24 cellular contexts compared by ENCODE assay signal in genomic region chr4:85430226-85430625, GRCh38.
"Had no signal": no experiment of that assay in that cellular context is flagged by ENCODE, and none has a peak within 500 bp of the region (broad histone marks: within the 10 kb centered on the region; RNA-seq: fewer than 3 reads in every experiment).

No MANE protein-coding gene starts in this region.

- H3K36me3 ChIP-seq: Peyer's patch had no signal

- DNase-seq: MV-4-11, NCI-H1048, NCI-H1105, NCI-H1417, NCI-H1436 treated with DMSO at 0.1 percent for 48 hours, NCI-H1694, NCI-H187 treated with DMSO at 0.1 percent for 48 hours, NCI-H2081, NCI-H2107, NCI-H2227 treated with DMSO at 0.1 percent for 48 hours, NCI-H446, NCI-H510A, NCI-H524 treated with DMSO at 0.1 percent for 48 hours, NCI-H69, NCI-H774, Peyer's patch, SHP77 treated with DMSO at 0.1 percent for 48 hours, SJCRH30, T-helper 1 cell had no signal

- H3K9me3 ChIP-seq: Peyer's patch had no signal

- H3K4me3 Mint-ChIP-seq: IgD-negative memory B cell had no signal

- ATAC-seq: K562, Right ventricle myocardium inferior, SK-N-SH treated with all-trans-retinoic acid at 6 μM for 48 hours had no signal

- H3K36me3 Mint-ChIP-seq: IgD-negative memory B cell had no signal

- H3K27ac Mint-ChIP-seq: IgD-negative memory B cell had no signal

- H3K27me3 ChIP-seq: Peyer's patch, SJCRH30 had no signal

- H3K27me3 Mint-ChIP-seq: IgD-negative memory B cell had no signal

- H3K4me1 ChIP-seq: Peyer's patch, SJCRH30 had no signal

- H3K4me3 ChIP-seq: K562, Peyer's patch, SJCRH30 had no signal

- H3K27ac ChIP-seq: HL-60, Peyer's patch, SJCRH30 had no signal
